4 cellular contexts compared by ENCODE assay signal in the genomic region with DNA sequence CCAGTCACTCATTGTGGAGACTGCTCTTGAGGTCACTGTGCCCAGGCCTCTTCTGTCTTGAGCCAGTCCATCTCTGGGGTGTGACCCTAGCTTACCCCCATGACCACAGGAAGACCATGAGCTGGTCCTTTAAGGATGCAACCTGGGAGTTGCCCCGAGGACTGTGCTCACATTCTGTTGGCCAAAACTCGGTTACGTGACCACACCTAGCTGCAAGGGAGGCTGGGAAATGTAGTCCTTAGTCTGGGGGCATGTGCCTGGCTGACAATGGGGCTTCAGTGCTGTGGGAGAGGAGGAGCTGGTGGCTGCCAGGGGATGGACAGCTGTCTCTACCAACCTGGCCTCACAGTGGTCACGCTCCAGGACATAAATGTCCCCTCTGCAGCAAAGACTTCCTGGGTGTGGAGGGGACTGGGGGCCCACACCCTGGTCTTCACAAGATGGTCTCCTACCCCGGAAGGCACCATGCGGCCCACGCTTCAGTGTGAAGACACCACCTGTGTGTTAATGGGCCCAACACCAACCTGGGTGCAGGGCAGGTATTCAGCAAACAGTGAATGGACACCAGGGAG.
TF ChIP-seq lines count a peak whose summit lies in the region.

No MANE protein-coding gene starts in this region.

TF ChIP-seq in SK-N-SH treated with all-trans-retinoic acid at 6 μM for 48 hours, 23 proteins besides CTCF, POLR2A, EP300 and RAD21 (continued from another document):
- no peak for TF ChIP-seq BACH2 (CRISPR knock-in tag; IDR thresholded peaks at IDR 0.05; ENCODE audit: borderline replicate concordance)
- TF ChIP-seq ZNF70 (CRISPR knock-in tag; IDR thresholded peaks at IDR 0.05): no peak
- TF ChIP-seq, protein P1, sequence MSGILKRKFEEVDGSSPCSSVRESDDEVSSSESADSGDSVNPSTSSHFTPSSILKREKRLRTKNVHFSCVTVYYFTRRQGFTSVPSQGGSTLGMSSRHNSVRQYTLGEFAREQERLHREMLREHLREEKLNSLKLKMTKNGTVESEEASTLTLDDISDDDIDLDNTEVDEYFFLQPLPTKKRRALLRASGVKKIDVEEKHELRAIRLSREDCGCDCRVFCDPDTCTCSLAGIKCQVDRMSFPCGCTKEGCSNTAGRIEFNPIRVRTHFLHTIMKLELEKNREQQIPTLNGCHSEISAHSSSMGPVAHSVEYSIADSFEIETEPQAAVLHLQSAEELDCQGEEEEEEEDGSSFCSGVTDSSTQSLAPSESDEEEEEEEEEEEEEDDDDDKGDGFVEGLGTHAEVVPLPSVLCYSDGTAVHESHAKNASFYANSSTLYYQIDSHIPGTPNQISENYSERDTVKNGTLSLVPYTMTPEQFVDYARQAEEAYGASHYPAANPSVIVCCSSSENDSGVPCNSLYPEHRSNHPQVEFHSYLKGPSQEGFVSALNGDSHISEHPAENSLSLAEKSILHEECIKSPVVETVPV (CRISPR knock-in tag; IDR thresholded peaks at IDR 0.05): no peak
- TF ChIP-seq ZC3H10 (CRISPR knock-in tag; IDR thresholded peaks at IDR 0.05): no peak
- TF ChIP-seq ZFP30 (CRISPR knock-in tag; IDR thresholded peaks at IDR 0.05): no peak
- TF ChIP-seq, protein P2, sequence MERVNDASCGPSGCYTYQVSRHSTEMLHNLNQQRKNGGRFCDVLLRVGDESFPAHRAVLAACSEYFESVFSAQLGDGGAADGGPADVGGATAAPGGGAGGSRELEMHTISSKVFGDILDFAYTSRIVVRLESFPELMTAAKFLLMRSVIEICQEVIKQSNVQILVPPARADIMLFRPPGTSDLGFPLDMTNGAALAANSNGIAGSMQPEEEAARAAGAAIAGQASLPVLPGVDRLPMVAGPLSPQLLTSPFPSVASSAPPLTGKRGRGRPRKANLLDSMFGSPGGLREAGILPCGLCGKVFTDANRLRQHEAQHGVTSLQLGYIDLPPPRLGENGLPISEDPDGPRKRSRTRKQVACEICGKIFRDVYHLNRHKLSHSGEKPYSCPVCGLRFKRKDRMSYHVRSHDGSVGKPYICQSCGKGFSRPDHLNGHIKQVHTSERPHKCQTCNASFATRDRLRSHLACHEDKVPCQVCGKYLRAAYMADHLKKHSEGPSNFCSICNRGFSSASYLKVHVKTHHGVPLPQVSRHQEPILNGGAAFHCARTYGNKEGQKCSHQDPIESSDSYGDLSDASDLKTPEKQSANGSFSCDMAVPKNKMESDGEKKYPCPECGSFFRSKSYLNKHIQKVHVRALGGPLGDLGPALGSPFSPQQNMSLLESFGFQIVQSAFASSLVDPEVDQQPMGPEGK (CRISPR knock-in tag; IDR thresholded peaks at IDR 0.05; ENCODE audit: borderline replicate concordance): no peak
- no peak for TF ChIP-seq ZNF565 (CRISPR knock-in tag; conservative IDR thresholded peaks at IDR 0.05; ENCODE audit: low read depth)
- TF ChIP-seq RARB (CRISPR knock-in tag; IDR thresholded peaks at IDR 0.05): no peak
TF ChIP-seq in SK-N-SH treated with all-trans-retinoic acid at 6 μM for 48 hours: peak in this region for 0.

TF ChIP-seq in SK-N-SH, 30 proteins besides CTCF, POLR2A, EP300 and RAD21 (continued from another document):
- TF ChIP-seq, protein P3, sequence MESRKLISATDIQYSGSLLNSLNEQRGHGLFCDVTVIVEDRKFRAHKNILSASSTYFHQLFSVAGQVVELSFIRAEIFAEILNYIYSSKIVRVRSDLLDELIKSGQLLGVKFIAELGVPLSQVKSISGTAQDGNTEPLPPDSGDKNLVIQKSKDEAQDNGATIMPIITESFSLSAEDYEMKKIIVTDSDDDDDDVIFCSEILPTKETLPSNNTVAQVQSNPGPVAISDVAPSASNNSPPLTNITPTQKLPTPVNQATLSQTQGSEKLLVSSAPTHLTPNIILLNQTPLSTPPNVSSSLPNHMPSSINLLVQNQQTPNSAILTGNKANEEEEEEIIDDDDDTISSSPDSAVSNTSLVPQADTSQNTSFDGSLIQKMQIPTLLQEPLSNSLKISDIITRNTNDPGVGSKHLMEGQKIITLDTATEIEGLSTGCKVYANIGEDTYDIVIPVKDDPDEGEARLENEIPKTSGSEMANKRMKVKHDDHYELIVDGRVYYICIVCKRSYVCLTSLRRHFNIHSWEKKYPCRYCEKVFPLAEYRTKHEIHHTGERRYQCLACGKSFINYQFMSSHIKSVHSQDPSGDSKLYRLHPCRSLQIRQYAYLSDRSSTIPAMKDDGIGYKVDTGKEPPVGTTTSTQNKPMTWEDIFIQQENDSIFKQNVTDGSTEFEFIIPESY (IDR thresholded peaks at IDR 0.05; ENCODE audit: borderline replicate concordance, low read depth): no peak
- TF ChIP-seq RCOR1 (IDR thresholded peaks at IDR 0.05; ENCODE audit: low read length) (no peak), FOXM1 (IDR thresholded peaks at IDR 0.05; ENCODE audit: low read depth) (no peak), FOXJ3 (CRISPR knock-in tag; IDR thresholded peaks at IDR 0.05) (no peak)

TF ChIP-seq in Ishikawa, 13 proteins besides CTCF, POLR2A, EP300 and RAD21 (continued from another document):
- TF ChIP-seq, protein P4, sequence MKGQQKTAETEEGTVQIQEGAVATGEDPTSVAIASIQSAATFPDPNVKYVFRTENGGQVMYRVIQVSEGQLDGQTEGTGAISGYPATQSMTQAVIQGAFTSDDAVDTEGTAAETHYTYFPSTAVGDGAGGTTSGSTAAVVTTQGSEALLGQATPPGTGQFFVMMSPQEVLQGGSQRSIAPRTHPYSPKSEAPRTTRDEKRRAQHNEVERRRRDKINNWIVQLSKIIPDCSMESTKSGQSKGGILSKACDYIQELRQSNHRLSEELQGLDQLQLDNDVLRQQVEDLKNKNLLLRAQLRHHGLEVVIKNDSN (IDR thresholded peaks at IDR 0.05): peak; percentile 64

TF ChIP-seq in WTC11, 78 proteins besides CTCF, POLR2A, EP300 and RAD21 (continued from another document and continues in another):
- TF ChIP-seq, protein P5, sequence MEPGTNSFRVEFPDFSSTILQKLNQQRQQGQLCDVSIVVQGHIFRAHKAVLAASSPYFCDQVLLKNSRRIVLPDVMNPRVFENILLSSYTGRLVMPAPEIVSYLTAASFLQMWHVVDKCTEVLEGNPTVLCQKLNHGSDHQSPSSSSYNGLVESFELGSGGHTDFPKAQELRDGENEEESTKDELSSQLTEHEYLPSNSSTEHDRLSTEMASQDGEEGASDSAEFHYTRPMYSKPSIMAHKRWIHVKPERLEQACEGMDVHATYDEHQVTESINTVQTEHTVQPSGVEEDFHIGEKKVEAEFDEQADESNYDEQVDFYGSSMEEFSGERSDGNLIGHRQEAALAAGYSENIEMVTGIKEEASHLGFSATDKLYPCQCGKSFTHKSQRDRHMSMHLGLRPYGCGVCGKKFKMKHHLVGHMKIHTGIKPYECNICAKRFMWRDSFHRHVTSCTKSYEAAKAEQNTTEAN (CRISPR knock-in tag; IDR thresholded peaks at IDR 0.05): no peak
- TF ChIP-seq, protein P6, sequence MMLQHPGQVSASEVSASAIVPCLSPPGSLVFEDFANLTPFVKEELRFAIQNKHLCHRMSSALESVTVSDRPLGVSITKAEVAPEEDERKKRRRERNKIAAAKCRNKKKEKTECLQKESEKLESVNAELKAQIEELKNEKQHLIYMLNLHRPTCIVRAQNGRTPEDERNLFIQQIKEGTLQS (CRISPR knock-in tag; conservative IDR thresholded peaks at IDR 0.05): no peak
- TF ChIP-seq ZNF423 (CRISPR knock-in tag; IDR thresholded peaks at IDR 0.05) (no peak), ZNF671 (CRISPR knock-in tag; IDR thresholded peaks at IDR 0.05) (no peak), SMAD4 (CRISPR knock-in tag; IDR thresholded peaks at IDR 0.05) (no peak), JUN (CRISPR knock-in tag; IDR thresholded peaks at IDR 0.05) (no peak), EMX1 (CRISPR knock-in tag; IDR thresholded peaks at IDR 0.05) (no peak), SMAD3 (CRISPR knock-in tag; IDR thresholded peaks at IDR 0.05; ENCODE audit: borderline replicate concordance) (no peak)
- TF ChIP-seq, protein P7, sequence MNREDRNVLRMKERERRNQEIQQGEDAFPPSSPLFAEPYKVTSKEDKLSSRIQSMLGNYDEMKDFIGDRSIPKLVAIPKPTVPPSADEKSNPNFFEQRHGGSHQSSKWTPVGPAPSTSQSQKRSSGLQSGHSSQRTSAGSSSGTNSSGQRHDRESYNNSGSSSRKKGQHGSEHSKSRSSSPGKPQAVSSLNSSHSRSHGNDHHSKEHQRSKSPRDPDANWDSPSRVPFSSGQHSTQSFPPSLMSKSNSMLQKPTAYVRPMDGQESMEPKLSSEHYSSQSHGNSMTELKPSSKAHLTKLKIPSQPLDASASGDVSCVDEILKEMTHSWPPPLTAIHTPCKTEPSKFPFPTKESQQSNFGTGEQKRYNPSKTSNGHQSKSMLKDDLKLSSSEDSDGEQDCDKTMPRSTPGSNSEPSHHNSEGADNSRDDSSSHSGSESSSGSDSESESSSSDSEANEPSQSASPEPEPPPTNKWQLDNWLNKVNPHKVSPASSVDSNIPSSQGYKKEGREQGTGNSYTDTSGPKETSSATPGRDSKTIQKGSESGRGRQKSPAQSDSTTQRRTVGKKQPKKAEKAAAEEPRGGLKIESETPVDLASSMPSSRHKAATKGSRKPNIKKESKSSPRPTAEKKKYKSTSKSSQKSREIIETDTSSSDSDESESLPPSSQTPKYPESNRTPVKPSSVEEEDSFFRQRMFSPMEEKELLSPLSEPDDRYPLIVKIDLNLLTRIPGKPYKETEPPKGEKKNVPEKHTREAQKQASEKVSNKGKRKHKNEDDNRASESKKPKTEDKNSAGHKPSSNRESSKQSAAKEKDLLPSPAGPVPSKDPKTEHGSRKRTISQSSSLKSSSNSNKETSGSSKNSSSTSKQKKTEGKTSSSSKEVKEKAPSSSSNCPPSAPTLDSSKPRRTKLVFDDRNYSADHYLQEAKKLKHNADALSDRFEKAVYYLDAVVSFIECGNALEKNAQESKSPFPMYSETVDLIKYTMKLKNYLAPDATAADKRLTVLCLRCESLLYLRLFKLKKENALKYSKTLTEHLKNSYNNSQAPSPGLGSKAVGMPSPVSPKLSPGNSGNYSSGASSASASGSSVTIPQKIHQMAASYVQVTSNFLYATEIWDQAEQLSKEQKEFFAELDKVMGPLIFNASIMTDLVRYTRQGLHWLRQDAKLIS (CRISPR knock-in tag; IDR thresholded peaks at IDR 0.05; ENCODE audit: borderline replicate concordance): no peak
- TF ChIP-seq, protein P8, sequence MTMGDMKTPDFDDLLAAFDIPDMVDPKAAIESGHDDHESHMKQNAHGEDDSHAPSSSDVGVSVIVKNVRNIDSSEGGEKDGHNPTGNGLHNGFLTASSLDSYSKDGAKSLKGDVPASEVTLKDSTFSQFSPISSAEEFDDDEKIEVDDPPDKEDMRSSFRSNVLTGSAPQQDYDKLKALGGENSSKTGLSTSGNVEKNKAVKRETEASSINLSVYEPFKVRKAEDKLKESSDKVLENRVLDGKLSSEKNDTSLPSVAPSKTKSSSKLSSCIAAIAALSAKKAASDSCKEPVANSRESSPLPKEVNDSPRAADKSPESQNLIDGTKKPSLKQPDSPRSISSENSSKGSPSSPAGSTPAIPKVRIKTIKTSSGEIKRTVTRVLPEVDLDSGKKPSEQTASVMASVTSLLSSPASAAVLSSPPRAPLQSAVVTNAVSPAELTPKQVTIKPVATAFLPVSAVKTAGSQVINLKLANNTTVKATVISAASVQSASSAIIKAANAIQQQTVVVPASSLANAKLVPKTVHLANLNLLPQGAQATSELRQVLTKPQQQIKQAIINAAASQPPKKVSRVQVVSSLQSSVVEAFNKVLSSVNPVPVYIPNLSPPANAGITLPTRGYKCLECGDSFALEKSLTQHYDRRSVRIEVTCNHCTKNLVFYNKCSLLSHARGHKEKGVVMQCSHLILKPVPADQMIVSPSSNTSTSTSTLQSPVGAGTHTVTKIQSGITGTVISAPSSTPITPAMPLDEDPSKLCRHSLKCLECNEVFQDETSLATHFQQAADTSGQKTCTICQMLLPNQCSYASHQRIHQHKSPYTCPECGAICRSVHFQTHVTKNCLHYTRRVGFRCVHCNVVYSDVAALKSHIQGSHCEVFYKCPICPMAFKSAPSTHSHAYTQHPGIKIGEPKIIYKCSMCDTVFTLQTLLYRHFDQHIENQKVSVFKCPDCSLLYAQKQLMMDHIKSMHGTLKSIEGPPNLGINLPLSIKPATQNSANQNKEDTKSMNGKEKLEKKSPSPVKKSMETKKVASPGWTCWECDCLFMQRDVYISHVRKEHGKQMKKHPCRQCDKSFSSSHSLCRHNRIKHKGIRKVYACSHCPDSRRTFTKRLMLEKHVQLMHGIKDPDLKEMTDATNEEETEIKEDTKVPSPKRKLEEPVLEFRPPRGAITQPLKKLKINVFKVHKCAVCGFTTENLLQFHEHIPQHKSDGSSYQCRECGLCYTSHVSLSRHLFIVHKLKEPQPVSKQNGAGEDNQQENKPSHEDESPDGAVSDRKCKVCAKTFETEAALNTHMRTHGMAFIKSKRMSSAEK (CRISPR knock-in tag; IDR thresholded peaks at IDR 0.05; ENCODE audit: borderline replicate concordance): no peak
- TF ChIP-seq, protein P9, sequence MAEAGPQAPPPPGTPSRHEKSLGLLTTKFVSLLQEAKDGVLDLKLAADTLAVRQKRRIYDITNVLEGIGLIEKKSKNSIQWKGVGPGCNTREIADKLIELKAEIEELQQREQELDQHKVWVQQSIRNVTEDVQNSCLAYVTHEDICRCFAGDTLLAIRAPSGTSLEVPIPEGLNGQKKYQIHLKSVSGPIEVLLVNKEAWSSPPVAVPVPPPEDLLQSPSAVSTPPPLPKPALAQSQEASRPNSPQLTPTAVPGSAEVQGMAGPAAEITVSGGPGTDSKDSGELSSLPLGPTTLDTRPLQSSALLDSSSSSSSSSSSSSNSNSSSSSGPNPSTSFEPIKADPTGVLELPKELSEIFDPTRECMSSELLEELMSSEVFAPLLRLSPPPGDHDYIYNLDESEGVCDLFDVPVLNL (CRISPR knock-in tag; IDR thresholded peaks at IDR 0.05; ENCODE audit: borderline replicate concordance, low read depth): no peak
- TF ChIP-seq, protein P10, sequence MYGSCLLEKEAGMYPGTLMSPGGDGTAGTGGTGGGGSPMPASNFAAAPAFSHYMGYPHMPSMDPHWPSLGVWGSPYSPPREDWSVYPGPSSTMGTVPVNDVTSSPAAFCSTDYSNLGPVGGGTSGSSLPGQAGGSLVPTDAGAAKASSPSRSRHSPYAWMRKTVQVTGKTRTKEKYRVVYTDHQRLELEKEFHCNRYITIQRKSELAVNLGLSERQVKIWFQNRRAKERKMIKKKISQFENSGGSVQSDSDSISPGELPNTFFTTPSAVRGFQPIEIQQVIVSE (CRISPR knock-in tag; IDR thresholded peaks at IDR 0.05; ENCODE audit: borderline replicate concordance): no peak
- TF ChIP-seq, protein P11, sequence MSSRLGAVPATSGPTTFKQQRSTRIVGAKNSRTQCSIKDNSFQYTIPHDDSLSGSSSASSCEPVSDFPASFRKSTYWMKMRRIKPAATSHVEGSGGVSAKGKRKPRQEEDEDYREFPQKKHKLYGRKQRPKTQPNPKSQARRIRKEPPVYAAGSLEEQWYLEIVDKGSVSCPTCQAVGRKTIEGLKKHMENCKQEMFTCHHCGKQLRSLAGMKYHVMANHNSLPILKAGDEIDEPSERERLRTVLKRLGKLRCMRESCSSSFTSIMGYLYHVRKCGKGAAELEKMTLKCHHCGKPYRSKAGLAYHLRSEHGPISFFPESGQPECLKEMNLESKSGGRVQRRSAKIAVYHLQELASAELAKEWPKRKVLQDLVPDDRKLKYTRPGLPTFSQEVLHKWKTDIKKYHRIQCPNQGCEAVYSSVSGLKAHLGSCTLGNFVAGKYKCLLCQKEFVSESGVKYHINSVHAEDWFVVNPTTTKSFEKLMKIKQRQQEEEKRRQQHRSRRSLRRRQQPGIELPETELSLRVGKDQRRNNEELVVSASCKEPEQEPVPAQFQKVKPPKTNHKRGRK (CRISPR knock-in tag; IDR thresholded peaks at IDR 0.05; ENCODE audit: borderline replicate concordance): no peak
- TF ChIP-seq, protein P12, sequence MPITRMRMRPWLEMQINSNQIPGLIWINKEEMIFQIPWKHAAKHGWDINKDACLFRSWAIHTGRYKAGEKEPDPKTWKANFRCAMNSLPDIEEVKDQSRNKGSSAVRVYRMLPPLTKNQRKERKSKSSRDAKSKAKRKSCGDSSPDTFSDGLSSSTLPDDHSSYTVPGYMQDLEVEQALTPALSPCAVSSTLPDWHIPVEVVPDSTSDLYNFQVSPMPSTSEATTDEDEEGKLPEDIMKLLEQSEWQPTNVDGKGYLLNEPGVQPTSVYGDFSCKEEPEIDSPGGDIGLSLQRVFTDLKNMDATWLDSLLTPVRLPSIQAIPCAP (CRISPR knock-in tag; IDR thresholded peaks at IDR 0.05): no peak
- TF ChIP-seq, protein P13, sequence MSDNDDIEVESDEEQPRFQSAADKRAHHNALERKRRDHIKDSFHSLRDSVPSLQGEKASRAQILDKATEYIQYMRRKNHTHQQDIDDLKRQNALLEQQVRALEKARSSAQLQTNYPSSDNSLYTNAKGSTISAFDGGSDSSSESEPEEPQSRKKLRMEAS (CRISPR knock-in tag; IDR thresholded peaks at IDR 0.05): peak; percentile 70
